Comparison of ENCODE assay signal across 2 cellular contexts in the genomic region with DNA sequence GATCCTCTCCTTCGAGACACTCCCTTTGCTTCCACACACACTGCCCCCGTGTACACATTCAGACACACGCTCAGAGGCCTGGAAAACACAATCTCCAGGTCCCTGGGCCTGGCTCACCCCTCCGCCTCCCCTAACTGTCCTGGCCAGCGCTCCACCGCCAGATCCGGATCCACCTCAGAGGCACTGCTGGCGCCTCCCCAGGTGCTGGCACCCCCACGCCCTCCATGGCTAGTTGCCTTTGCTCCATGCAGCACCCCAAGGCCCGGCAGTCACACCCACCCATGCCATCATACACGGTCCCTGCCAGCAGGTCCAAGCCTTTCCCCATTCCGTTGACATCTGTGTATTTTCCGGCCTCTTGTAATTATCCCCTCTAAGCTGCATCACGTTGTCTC.
TF ChIP-seq lines count a peak whose summit lies in the region.

No MANE protein-coding gene starts in this region.

TF ChIP-seq in IMR-90, 13 proteins besides CTCF, POLR2A, EP300 and RAD21:
- TF ChIP-seq MAFK (IDR thresholded peaks at IDR 0.05; ENCODE audit: low read depth, low read length), result no peak
- no peak for TF ChIP-seq NFE2L2 (IDR thresholded peaks at IDR 0.05; ENCODE audit: low read depth, low read length)
- no peak for TF ChIP-seq SMC3 (IDR thresholded peaks at IDR 0.05; ENCODE audit: low read depth, low read length)
- TF ChIP-seq BHLHE40 (IDR thresholded peaks at IDR 0.05; ENCODE audit: low read depth, low read length), result no peak
- TF ChIP-seq CEBPB (IDR thresholded peaks at IDR 0.05; ENCODE audit: low read depth, low read length), result no peak
- no peak for TF ChIP-seq CHD1 (IDR thresholded peaks at IDR 0.05; ENCODE audit: low read depth, low read length)
- no peak for TF ChIP-seq USF2 (IDR thresholded peaks at IDR 0.05; ENCODE audit: low read depth, low read length)
- no peak for TF ChIP-seq RFX5 (IDR thresholded peaks at IDR 0.05; ENCODE audit: low read depth, low read length)
- no peak for TF ChIP-seq MXI1 (IDR thresholded peaks at IDR 0.05; ENCODE audit: borderline replicate concordance, low read depth, low read length)
- TF ChIP-seq MAZ (IDR thresholded peaks at IDR 0.05; ENCODE audit: borderline replicate concordance, low read depth, low read length), result no peak
- TF ChIP-seq FOS (IDR thresholded peaks at IDR 0.05; ENCODE audit: low read depth, low read length), result no peak
- TF ChIP-seq, protein P1, sequence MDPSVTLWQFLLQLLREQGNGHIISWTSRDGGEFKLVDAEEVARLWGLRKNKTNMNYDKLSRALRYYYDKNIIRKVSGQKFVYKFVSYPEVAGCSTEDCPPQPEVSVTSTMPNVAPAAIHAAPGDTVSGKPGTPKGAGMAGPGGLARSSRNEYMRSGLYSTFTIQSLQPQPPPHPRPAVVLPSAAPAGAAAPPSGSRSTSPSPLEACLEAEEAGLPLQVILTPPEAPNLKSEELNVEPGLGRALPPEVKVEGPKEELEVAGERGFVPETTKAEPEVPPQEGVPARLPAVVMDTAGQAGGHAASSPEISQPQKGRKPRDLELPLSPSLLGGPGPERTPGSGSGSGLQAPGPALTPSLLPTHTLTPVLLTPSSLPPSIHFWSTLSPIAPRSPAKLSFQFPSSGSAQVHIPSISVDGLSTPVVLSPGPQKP (IDR thresholded peaks at IDR 0.05; ENCODE audit: borderline replicate concordance, low read depth, low read length), result no peak
- TF ChIP-seq RCOR1 (IDR thresholded peaks at IDR 0.05; ENCODE audit: insufficient replicate concordance, low read length), result no peak

TF ChIP-seq in H1, 55 proteins besides CTCF, POLR2A, EP300 and RAD21:
- TF ChIP-seq KDM4A (IDR thresholded peaks at IDR 0.05; ENCODE audit: low read depth, low read length, severe bottlenecking) (no peak), HDAC2 (IDR thresholded peaks at IDR 0.05; ENCODE audit: borderline replicate concordance in 1 of 2, low read depth in 2 of 2, low read length in 2 of 2) (no peak), CHD1 (IDR thresholded peaks at IDR 0.05; ENCODE audit: low read depth, low read length) (no peak), CREB1 (IDR thresholded peaks at IDR 0.05) (no peak), CEBPB (IDR thresholded peaks at IDR 0.05; ENCODE audit: low read depth, low read length) (no peak)
- TF ChIP-seq, protein P2, sequence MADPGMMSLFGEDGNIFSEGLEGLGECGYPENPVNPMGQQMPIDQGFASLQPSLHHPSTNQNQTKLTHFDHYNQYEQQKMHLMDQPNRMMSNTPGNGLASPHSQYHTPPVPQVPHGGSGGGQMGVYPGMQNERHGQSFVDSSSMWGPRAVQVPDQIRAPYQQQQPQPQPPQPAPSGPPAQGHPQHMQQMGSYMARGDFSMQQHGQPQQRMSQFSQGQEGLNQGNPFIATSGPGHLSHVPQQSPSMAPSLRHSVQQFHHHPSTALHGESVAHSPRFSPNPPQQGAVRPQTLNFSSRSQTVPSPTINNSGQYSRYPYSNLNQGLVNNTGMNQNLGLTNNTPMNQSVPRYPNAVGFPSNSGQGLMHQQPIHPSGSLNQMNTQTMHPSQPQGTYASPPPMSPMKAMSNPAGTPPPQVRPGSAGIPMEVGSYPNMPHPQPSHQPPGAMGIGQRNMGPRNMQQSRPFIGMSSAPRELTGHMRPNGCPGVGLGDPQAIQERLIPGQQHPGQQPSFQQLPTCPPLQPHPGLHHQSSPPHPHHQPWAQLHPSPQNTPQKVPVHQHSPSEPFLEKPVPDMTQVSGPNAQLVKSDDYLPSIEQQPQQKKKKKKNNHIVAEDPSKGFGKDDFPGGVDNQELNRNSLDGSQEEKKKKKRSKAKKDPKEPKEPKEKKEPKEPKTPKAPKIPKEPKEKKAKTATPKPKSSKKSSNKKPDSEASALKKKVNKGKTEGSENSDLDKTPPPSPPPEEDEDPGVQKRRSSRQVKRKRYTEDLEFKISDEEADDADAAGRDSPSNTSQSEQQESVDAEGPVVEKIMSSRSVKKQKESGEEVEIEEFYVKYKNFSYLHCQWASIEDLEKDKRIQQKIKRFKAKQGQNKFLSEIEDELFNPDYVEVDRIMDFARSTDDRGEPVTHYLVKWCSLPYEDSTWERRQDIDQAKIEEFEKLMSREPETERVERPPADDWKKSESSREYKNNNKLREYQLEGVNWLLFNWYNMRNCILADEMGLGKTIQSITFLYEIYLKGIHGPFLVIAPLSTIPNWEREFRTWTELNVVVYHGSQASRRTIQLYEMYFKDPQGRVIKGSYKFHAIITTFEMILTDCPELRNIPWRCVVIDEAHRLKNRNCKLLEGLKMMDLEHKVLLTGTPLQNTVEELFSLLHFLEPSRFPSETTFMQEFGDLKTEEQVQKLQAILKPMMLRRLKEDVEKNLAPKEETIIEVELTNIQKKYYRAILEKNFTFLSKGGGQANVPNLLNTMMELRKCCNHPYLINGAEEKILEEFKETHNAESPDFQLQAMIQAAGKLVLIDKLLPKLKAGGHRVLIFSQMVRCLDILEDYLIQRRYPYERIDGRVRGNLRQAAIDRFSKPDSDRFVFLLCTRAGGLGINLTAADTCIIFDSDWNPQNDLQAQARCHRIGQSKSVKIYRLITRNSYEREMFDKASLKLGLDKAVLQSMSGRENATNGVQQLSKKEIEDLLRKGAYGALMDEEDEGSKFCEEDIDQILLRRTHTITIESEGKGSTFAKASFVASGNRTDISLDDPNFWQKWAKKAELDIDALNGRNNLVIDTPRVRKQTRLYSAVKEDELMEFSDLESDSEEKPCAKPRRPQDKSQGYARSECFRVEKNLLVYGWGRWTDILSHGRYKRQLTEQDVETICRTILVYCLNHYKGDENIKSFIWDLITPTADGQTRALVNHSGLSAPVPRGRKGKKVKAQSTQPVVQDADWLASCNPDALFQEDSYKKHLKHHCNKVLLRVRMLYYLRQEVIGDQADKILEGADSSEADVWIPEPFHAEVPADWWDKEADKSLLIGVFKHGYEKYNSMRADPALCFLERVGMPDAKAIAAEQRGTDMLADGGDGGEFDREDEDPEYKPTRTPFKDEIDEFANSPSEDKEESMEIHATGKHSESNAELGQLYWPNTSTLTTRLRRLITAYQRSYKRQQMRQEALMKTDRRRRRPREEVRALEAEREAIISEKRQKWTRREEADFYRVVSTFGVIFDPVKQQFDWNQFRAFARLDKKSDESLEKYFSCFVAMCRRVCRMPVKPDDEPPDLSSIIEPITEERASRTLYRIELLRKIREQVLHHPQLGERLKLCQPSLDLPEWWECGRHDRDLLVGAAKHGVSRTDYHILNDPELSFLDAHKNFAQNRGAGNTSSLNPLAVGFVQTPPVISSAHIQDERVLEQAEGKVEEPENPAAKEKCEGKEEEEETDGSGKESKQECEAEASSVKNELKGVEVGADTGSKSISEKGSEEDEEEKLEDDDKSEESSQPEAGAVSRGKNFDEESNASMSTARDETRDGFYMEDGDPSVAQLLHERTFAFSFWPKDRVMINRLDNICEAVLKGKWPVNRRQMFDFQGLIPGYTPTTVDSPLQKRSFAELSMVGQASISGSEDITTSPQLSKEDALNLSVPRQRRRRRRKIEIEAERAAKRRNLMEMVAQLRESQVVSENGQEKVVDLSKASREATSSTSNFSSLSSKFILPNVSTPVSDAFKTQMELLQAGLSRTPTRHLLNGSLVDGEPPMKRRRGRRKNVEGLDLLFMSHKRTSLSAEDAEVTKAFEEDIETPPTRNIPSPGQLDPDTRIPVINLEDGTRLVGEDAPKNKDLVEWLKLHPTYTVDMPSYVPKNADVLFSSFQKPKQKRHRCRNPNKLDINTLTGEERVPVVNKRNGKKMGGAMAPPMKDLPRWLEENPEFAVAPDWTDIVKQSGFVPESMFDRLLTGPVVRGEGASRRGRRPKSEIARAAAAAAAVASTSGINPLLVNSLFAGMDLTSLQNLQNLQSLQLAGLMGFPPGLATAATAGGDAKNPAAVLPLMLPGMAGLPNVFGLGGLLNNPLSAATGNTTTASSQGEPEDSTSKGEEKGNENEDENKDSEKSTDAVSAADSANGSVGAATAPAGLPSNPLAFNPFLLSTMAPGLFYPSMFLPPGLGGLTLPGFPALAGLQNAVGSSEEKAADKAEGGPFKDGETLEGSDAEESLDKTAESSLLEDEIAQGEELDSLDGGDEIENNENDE (IDR thresholded peaks at IDR 0.05; ENCODE audit: insufficient replicate concordance, low read length), result no peak
- TF ChIP-seq, protein P3, sequence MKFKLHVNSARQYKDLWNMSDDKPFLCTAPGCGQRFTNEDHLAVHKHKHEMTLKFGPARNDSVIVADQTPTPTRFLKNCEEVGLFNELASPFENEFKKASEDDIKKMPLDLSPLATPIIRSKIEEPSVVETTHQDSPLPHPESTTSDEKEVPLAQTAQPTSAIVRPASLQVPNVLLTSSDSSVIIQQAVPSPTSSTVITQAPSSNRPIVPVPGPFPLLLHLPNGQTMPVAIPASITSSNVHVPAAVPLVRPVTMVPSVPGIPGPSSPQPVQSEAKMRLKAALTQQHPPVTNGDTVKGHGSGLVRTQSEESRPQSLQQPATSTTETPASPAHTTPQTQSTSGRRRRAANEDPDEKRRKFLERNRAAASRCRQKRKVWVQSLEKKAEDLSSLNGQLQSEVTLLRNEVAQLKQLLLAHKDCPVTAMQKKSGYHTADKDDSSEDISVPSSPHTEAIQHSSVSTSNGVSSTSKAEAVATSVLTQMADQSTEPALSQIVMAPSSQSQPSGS (IDR thresholded peaks at IDR 0.05; ENCODE audit: low read length), result no peak
